In genomic region chr1:80533178-80533577, GRCh38 we compare ENCODE assay signal across 22 cellular contexts.
A peak's percentile ranks its signal among the peaks of the same experiment; 100 is the strongest.
DNase-seq lines count a peak whose midpoint lies in the region; ATAC-seq, FAIRE-seq and TF ChIP-seq lines count a peak whose summit lies in the region.
"Had no signal": no experiment of that assay in that cellular context is flagged by ENCODE, and none has a peak within 500 bp of the region (broad histone marks: within the 10 kb centered on the region; RNA-seq: fewer than 3 reads in every experiment).

No MANE protein-coding gene starts in this region.

- H3K36me3 Mint-ChIP-seq in Calu3 (ENCODE audit: insufficient read depth, unreplicated experiment) = peaks cover 38% of the 10 kb centered on the region
- H3K36me3 Mint-ChIP-seq: activated naive CD8-positive, alpha-beta T cell treated with anti-CD3 and anti-CD28 coated beads, Interleukin-2, amount 10 ng/mL, durations not matched to agents 7 days and 5 days; CD8-positive, alpha-beta T cell had no signal

- CTCF ChIA-PET in Calu3 (lab: Charles Lee) = no interaction called here

- BruUV-seq in Calu3 (replicated peaks; lab: Mats Ljungman, UMichigan) = no TSS peak

- no peak overlapping the region for H2BK15ac ChIP-seq in mesenchymal stem cell (ENCODE audit: low read depth, poor library complexity, severe bottlenecking)

- intact Hi-C loops in Calu3 (cut with micrococcal nuclease; ENCODE audit: unreplicated experiment) = no loop called here

- H3K4me3 ChIP-seq in bronchial epithelial cell (ENCODE audit: low read depth, low read length) = no peak overlapping the region
- H3K4me3 ChIP-seq in mesenchymal stem cell (ENCODE audit: insufficient read depth in 1 of 2, low read depth in 1 of 2, low read length in 2 of 2) = no peak overlapping the region
- H3K4me3 ChIP-seq: colonic mucosa, heart left ventricle, skin epidermis had no signal

- H3K27me3 Mint-ChIP-seq in Calu3 (ENCODE audit: unreplicated experiment) = no peaks in the 10 kb centered on the region
- H3K27me3 Mint-ChIP-seq: activated naive CD8-positive, alpha-beta T cell treated with anti-CD3 and anti-CD28 coated beads, Interleukin-2, amount 10 ng/mL, durations not matched to agents 7 days and 5 days had no signal

- H3K27ac ChIP-seq in mesenchymal stem cell (ENCODE audit: low read length, poor library complexity, severe bottlenecking) = peak overlapping the region; percentile 92
- H3K27ac ChIP-seq: brain microvascular endothelial cell, colonic mucosa, heart left ventricle, skin epidermis, VCaP had no signal

- H3K4ac ChIP-seq in mesenchymal stem cell (ENCODE audit: low read depth in 1 of 2, low read length in 2 of 2) = no peak overlapping the region

- peak overlapping the region; percentile 96 for H3K27ac Mint-ChIP-seq in Calu3 (ENCODE audit: unreplicated experiment)
- H3K27ac Mint-ChIP-seq: activated naive CD8-positive, alpha-beta T cell treated with anti-CD3 and anti-CD28 coated beads, Interleukin-2, amount 10 ng/mL, durations not matched to agents 7 days and 5 days; CD8-positive, alpha-beta T cell; nephron progenitor cell had no signal

- H2BK12ac ChIP-seq in mesenchymal stem cell (ENCODE audit: low read length in 2 of 2) = no peak overlapping the region

- no peaks in the 10 kb centered on the region for H3K9me3 ChIP-seq in mesenchymal stem cell (ENCODE audit: control insufficient read depth, low read length)
- H3K9me3 ChIP-seq: colonic mucosa, heart left ventricle, SK-N-SH had no signal

- H3K9ac ChIP-seq in mesenchymal stem cell (ENCODE audit: low read length) = no peak overlapping the region
- H3K9ac ChIP-seq: SK-N-SH had no signal

- ATAC-seq in HG02884 (IDR thresholded peaks at IDR 0.05; ENCODE audit: unreplicated experiment) = no peak
- ATAC-seq: CD8-positive, alpha-beta T cell; heart left ventricle; left ventricle myocardium superior had no signal

- TF ChIP-seq CTCF in Calu3 (IDR thresholded peaks at IDR 0.05; ENCODE audit: unreplicated experiment) (no peak), bronchial epithelial cell (IDR thresholded peaks at IDR 0.05; ENCODE audit: insufficient read depth, low read length, severe bottlenecking) (no peak)

- H3K4me3 Mint-ChIP-seq in Calu3 (ENCODE audit: low read depth, unreplicated experiment) = peak overlapping the region; percentile 89
- H3K4me3 Mint-ChIP-seq: activated naive CD8-positive, alpha-beta T cell treated with anti-CD3 and anti-CD28 coated beads, Interleukin-2, amount 10 ng/mL, durations not matched to agents 7 days and 5 days; CD8-positive, alpha-beta T cell; nephron progenitor cell had no signal

- H3K36me3 ChIP-seq in bronchial epithelial cell (ENCODE audit: control insufficient read depth, insufficient read depth, low read length) (no peaks in the 10 kb centered on the region), mesenchymal stem cell (ENCODE audit: control insufficient read depth in 1 of 2, insufficient read depth in 2 of 2, low read depth in 1 of 2, low read length in 2 of 2) (no peaks in the 10 kb centered on the region)
- H3K36me3 ChIP-seq: brain microvascular endothelial cell, colonic mucosa, heart left ventricle had no signal

- H3K4me1 ChIP-seq in mesenchymal stem cell (ENCODE audit: control insufficient read depth, insufficient read depth, low read depth, low read length) = peaks cover 2% of the 10 kb centered on the region
- H3K4me1 ChIP-seq: colonic mucosa, heart left ventricle had no signal

- H2AFZ ChIP-seq in mesenchymal stem cell (ENCODE audit: low read depth, low read length) = no peak overlapping the region

- no peak overlapping the region for H2AK5ac ChIP-seq in mesenchymal stem cell (ENCODE audit: low read length, severe bottlenecking)

- no peak for DNase-seq in Calu3
- DNase-seq in NCI-H1417 treated with DMSO at 0.1 percent for 48 hours (lab: John Stamatoyannopoulos, UW) = peak; percentile 41
- peak; percentile 8 for DNase-seq in bronchial epithelial cell (ENCODE audit: low read depth)
- DNase-seq in mesenchymal stem cell = no peak
- no peak for DNase-seq in stimulated activated CD4-positive, alpha-beta T cell treated with anti-CD3 and anti-CD28 coated beads, Interleukin-4, amount 100 ng/mL, for 4 hours
- no peak for DNase-seq in H4 (ENCODE audit: low spot score)
- no peak for DNase-seq in DMS79 (lab: John Stamatoyannopoulos, UW)
- DNase-seq: activated naive CD8-positive, alpha-beta T cell treated with anti-CD3 and anti-CD28 coated beads, Interleukin-2, amount 10 ng/mL, durations not matched to agents 7 days and 5 days; brain microvascular endothelial cell; CD8-positive, alpha-beta T cell; colonic mucosa; heart left ventricle; left ventricle myocardium superior; NCI-H1105; nephron progenitor cell; SK-N-SH; stimulated activated naive CD4-positive, alpha-beta T cell; T-helper 2 cell had no signal

- no peak overlapping the region for H4K8ac ChIP-seq in mesenchymal stem cell (ENCODE audit: low read length)

- peak overlapping the region; percentile 53 for H3K4me2 ChIP-seq in mesenchymal stem cell (ENCODE audit: low read length, poor library complexity, severe bottlenecking)
- H3K4me2 ChIP-seq: SK-N-SH had no signal

- no peak for FAIRE-seq in bronchial epithelial cell (lab: Jason Lieb, UNC)
- FAIRE-seq: HTR-8/SVneo had no signal

- no CpG with 5 or more reads among the region's 2 CpGs for WGBS in mesenchymal stem cell

- H3K4me1 Mint-ChIP-seq in Calu3 (ENCODE audit: low read depth, unreplicated experiment) = peaks cover 32% of the 10 kb centered on the region

- no peaks in the 10 kb centered on the region for H3K79me1 ChIP-seq in mesenchymal stem cell (replicated peaks; ENCODE audit: low read length, poor library complexity, severe bottlenecking)

- H3K9me3 Mint-ChIP-seq in Calu3 (ENCODE audit: low read depth, unreplicated experiment) = no peaks in the 10 kb centered on the region
- H3K9me3 Mint-ChIP-seq: nephron progenitor cell had no signal

- no peaks in the 10 kb centered on the region for H3K27me3 ChIP-seq in bronchial epithelial cell (ENCODE audit: control insufficient read depth, insufficient read depth, low read length)
- no peaks in the 10 kb centered on the region for H3K27me3 ChIP-seq in mesenchymal stem cell (ENCODE audit: control insufficient read depth in 1 of 2, insufficient read depth in 1 of 2, low read length in 2 of 2)
- H3K27me3 ChIP-seq: brain microvascular endothelial cell, colonic mucosa, heart left ventricle had no signal

- no peak overlapping the region for H2BK120ac ChIP-seq in mesenchymal stem cell (ENCODE audit: low read depth, low read length)

- H2BK5ac ChIP-seq in mesenchymal stem cell (ENCODE audit: low read depth, low read length, poor library complexity, severe bottlenecking) = peak overlapping the region; percentile 66

- H3K14ac ChIP-seq in mesenchymal stem cell (ENCODE audit: low read length in 2 of 2) = no peak overlapping the region

- no peak overlapping the region for H3K23ac ChIP-seq in mesenchymal stem cell (ENCODE audit: low read length in 2 of 2)

- no peak overlapping the region for H4K91ac ChIP-seq in mesenchymal stem cell (ENCODE audit: low read length)

- no peak overlapping the region for H3K18ac ChIP-seq in mesenchymal stem cell (ENCODE audit: low read depth in 1 of 2, low read length in 2 of 2)

Comparison
In these comparisons a context has a peak if more than half of its experiments do, and no peak if none do; other contexts are left out.
1. DNase-seq: peak in NCI-H1417 treated with DMSO at 0.1 percent for 48 hours (single experiment) and bronchial epithelial cell (single experiment); none in Calu3 (single experiment), mesenchymal stem cell (single experiment), stimulated activated CD4-positive, alpha-beta T cell treated with anti-CD3 and anti-CD28 coated beads, Interleukin-4, amount 100 ng/mL, for 4 hours (0 of 2), H4 (single experiment) and DMS79 (single experiment).